15 cellular contexts compared by ENCODE assay signal in the genomic region with DNA sequence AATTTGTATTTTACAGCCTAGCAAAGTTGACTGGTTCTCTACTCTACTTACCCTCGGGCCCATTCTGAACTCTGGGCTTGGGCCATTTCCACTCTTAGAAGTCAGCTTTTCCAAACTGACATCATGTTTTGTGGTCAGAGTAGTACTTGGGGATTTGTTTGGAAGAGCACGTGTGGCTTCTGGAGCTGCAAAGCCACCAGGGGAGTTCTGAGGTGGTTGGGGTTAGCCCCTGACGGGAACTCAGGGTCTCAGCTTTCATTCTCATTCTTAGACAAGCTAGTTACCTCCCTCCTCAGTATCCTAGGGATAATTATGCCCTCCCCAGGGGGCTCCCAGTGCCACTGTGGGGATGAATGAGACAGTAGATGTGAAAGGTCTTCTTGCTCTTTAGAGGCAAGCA.
"Had no signal": no experiment of that assay in that cellular context is flagged by ENCODE, and none has a peak within 500 bp of the region (broad histone marks: within the 10 kb centered on the region; RNA-seq: fewer than 3 reads in every experiment).

No MANE protein-coding gene starts in this region.

- H3K4me3 ChIP-seq: esophagus squamous epithelium, gastroesophageal sphincter, hepatocyte, sigmoid colon, skin epidermis, suprapubic skin, thyroid gland had no signal

- ATAC-seq: gastroesophageal sphincter; left colon; left ventricle myocardium superior; naive thymus-derived CD8-positive, alpha-beta T cell had no signal

- H3K27ac ChIP-seq: esophagus squamous epithelium, gastroesophageal sphincter, hepatocyte, sigmoid colon, skin epidermis, suprapubic skin, thyroid gland had no signal

- H3K79me2 ChIP-seq: hepatocyte had no signal

- H2AFZ ChIP-seq: hepatocyte had no signal

- H3K4me2 ChIP-seq: hepatocyte had no signal

- H3K27me3 ChIP-seq: esophagus squamous epithelium, gastroesophageal sphincter, hepatocyte, sigmoid colon, suprapubic skin, thyroid gland had no signal

- H3K9me3 ChIP-seq: esophagus squamous epithelium, sigmoid colon, suprapubic skin, thyroid gland had no signal

- DNase-seq: dermis blood vessel endothelial cell; esophagus squamous epithelium; foreskin fibroblast; left colon; left ventricle myocardium superior; naive thymus-derived CD8-positive, alpha-beta T cell; posterior cingulate gyrus; sigmoid colon; stimulated activated CD4-positive, alpha-beta T cell treated with anti-CD3 and anti-CD28 coated beads, Interleukin-2, amount 100 ng/mL, for 24 hours; stimulated activated naive CD4-positive, alpha-beta T cell; thyroid gland had no signal

- H3K36me3 ChIP-seq: esophagus squamous epithelium, gastroesophageal sphincter, sigmoid colon, suprapubic skin, thyroid gland had no signal

- H3K4me1 ChIP-seq: gastroesophageal sphincter, sigmoid colon, thyroid gland had no signal
